Comparison of ENCODE assay signal across 20 cellular contexts in the genomic region with DNA sequence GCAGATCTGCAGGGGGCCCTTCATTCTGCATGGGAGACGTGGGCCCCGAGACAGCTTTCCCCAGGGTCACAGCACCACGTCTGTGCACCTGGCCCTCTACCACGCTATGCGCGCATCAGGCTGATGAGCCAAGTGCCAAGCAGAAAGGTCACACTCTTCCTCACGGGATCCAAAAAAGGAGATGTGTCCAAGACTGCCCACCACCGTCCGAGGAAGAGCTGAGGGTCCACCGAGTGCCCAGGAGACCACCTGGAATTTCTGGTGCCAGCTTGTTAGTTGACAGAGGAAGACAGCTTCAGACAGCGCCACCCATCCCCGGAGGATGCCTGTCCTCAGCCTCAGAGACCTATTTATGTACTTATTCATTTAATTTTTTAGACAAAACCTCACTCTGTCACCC.
DNase-seq lines count a peak whose midpoint lies in the region; ATAC-seq and TF ChIP-seq lines count a peak whose summit lies in the region.
"Had no signal": no experiment of that assay in that cellular context is flagged by ENCODE, and none has a peak within 500 bp of the region (broad histone marks: within the 10 kb centered on the region; RNA-seq: fewer than 3 reads in every experiment).

No MANE protein-coding gene starts in this region.

- no peak for TF ChIP-seq CTCF in heart right ventricle (IDR thresholded peaks at IDR 0.05)
- no peak for TF ChIP-seq CTCF in neural crest cell (conservative IDR thresholded peaks at IDR 0.05)

- peaks cover 23 to 85% (median 60%) of the 10 kb centered on the region in 9 donors for H3K4me1 ChIP-seq in heart right ventricle

- 90 to 97% methylated on average over 12 of the region's 12 CpGs for WGBS in heart right ventricle, 2 donors

- ATAC-seq in heart right ventricle = no peak
- ATAC-seq in Right ventricle myocardium superior (ENCODE audit: poor library complexity) = no peak
- no peak for ATAC-seq in GM18502 (IDR thresholded peaks at IDR 0.05; ENCODE audit: poor library complexity, unreplicated experiment)
- no peak for ATAC-seq in GM18867 (IDR thresholded peaks at IDR 0.05; ENCODE audit: unreplicated experiment)

- intact Hi-C loops in heart right ventricle (cut with DNase I) (loop anchor here (5.0 to 10.0 kb wide), 9 partner anchors 75 to 768 kb away; a partner anchor contains a TSS), Right ventricle myocardium superior (cut with DNase I) (loop anchor here (5.0 kb wide), 1 partner anchor 75 kb away; a partner anchor contains a TSS)

- no peaks in the 10 kb centered on the region for H3K27me3 Mint-ChIP-seq in neural crest cell (ENCODE audit: low read depth)

- no peaks in the 10 kb centered on the region for H3K27me3 ChIP-seq in heart right ventricle
- H3K27me3 ChIP-seq: SJCRH30 had no signal

- H3K4me3 ChIP-seq in heart right ventricle = no peak overlapping the region
- H3K4me3 ChIP-seq: GM23338, HAP-1, SJCRH30 had no signal

- H3K4me1 Mint-ChIP-seq in neural crest cell = peaks cover 88% of the 10 kb centered on the region

- H3K27ac ChIP-seq in heart right ventricle (peak overlapping the region in 9 of 10 donors; percentile 88 to 98 (median 95)), cingulate gyrus (ENCODE audit: low read depth, low read length) (peak overlapping the region; percentile 99), temporal lobe (ENCODE audit: low read depth, low read length) (peak overlapping the region; percentile 98)
- H3K27ac ChIP-seq: SJCRH30 had no signal

- H3K9me3 Mint-ChIP-seq in neural crest cell = no peaks in the 10 kb centered on the region
- H3K9me3 Mint-ChIP-seq: GM23338, HFFc6 had no signal

- peak overlapping the region; percentile 97 for H3K27ac Mint-ChIP-seq in neural crest cell (ENCODE audit: unreplicated experiment)
- H3K27ac Mint-ChIP-seq: CD4-positive, CD25-positive, alpha-beta regulatory T cell; GM23338; HFFc6 had no signal

- H3K9me3 ChIP-seq in heart right ventricle = no peaks in the 10 kb centered on the region
- H3K9me3 ChIP-seq: HAP-1, SJCRH30 had no signal

- DNase-seq in heart right ventricle (no peak), Right ventricle myocardium superior (no peak), neural crest cell (ENCODE audit: low read depth, low spot score) (no peak)
- DNase-seq: CD4-positive, CD25-positive, alpha-beta regulatory T cell; HFFc6; KBM-7; MV-4-11; NCI-H1105; NCI-H146; NCI-H1930; NCI-H2107; NCI-H524 treated with DMSO at 0.1 percent for 48 hours; NCI-H774; SJCRH30 had no signal

- no peaks in the 10 kb centered on the region for H3K36me3 ChIP-seq in heart right ventricle
- H3K36me3 ChIP-seq: HAP-1, SJCRH30 had no signal

- H3K4me3 Mint-ChIP-seq in neural crest cell = no peak overlapping the region
- H3K4me3 Mint-ChIP-seq: CD4-positive, CD25-positive, alpha-beta regulatory T cell; GM23338; HFFc6 had no signal

- H3K36me3 Mint-ChIP-seq in neural crest cell (ENCODE audit: low read depth) = no peaks in the 10 kb centered on the region
- H3K36me3 Mint-ChIP-seq: CD4-positive, CD25-positive, alpha-beta regulatory T cell had no signal
